ENCODE assay signal across 18 cellular contexts in genomic region chr15:27408428-27408827, GRCh38.
A peak's percentile ranks its signal among the peaks of the same experiment; 100 is the strongest.
DNase-seq lines count a peak whose midpoint lies in the region; TF ChIP-seq lines count a peak whose summit lies in the region.
"Had no signal": no experiment of that assay in that cellular context is flagged by ENCODE, and none has a peak within 500 bp of the region (broad histone marks: within the 10 kb centered on the region; RNA-seq: fewer than 3 reads in every experiment).

No MANE protein-coding gene starts in this region.

- H3K9me3 ChIP-seq in neural progenitor cell (ENCODE audit: low read depth), result no peaks in the 10 kb centered on the region
- H3K9me3 ChIP-seq: HAP-1 had no signal

- no peak overlapping the region for H3K27ac ChIP-seq in neural progenitor cell
- H3K27ac ChIP-seq: 22Rv1, BLaER1, C4-2B had no signal

- no peaks in the 10 kb centered on the region for H3F3A ChIP-seq in neural progenitor cell (ENCODE audit: low read depth)

- no peak for TF ChIP-seq CTCF in neural progenitor cell (IDR thresholded peaks at IDR 0.05)

- peaks cover 3% of the 10 kb centered on the region for H3K27me3 Mint-ChIP-seq in neural progenitor cell (ENCODE audit: insufficient read depth, low read depth)
- no peaks in the 10 kb centered on the region for H3K27me3 Mint-ChIP-seq in T-helper 2 cell treated with Interferon-gamma antibody and Interleukin-4, amounts not matched to agents 5 μg/mL and 100 μg/mL, for 36 hours (ENCODE audit: low read depth)
- H3K27me3 Mint-ChIP-seq: B cell; CD4-positive, CD25-positive, alpha-beta regulatory T cell had no signal

- H4K20me1 ChIP-seq in neural progenitor cell (ENCODE audit: low read depth), result no peaks in the 10 kb centered on the region
- H4K20me1 ChIP-seq: BLaER1 had no signal

- peaks cover 13% of the 10 kb centered on the region for H3K9me3 Mint-ChIP-seq in neural progenitor cell
- H3K9me3 Mint-ChIP-seq in T-helper 2 cell treated with Interferon-gamma antibody and Interleukin-4, amounts not matched to agents 5 μg/mL and 100 μg/mL, for 36 hours, result peaks cover 41% of the 10 kb centered on the region

- H2AFZ ChIP-seq in neural progenitor cell (replicated peaks), result no peak overlapping the region

- H3K79me2 ChIP-seq in neural progenitor cell (ENCODE audit: low read depth), result no peaks in the 10 kb centered on the region

- H3K4me2 ChIP-seq in neural progenitor cell, result no peak overlapping the region
- H3K4me2 ChIP-seq: BLaER1 had no signal

- no peak overlapping the region for H3K27ac Mint-ChIP-seq in neural progenitor cell
- H3K27ac Mint-ChIP-seq in T-helper 2 cell treated with Interferon-gamma antibody and Interleukin-4, amounts not matched to agents 5 μg/mL and 100 μg/mL, for 36 hours, result no peak overlapping the region
- H3K27ac Mint-ChIP-seq: B cell; CD4-positive, CD25-positive, alpha-beta regulatory T cell; CD8-positive, alpha-beta T cell; HFFc6 had no signal

- DNase-seq in DMS 273 (lab: John Stamatoyannopoulos, UW; ENCODE audit: unreplicated experiment), result peak; percentile 19
- no peak for DNase-seq in DMS 273 treated with DMSO at 0.1 percent for 48 hours (lab: John Stamatoyannopoulos, UW)
- DNase-seq in NCI-H2171 treated with DMSO at 0.1 percent for 48 hours (lab: John Stamatoyannopoulos, UW), result peak; percentile 42
- DNase-seq in NCI-H2171 (lab: John Stamatoyannopoulos, UW), result no peak
- peak; percentile 10 for DNase-seq in COR-L47 (lab: John Stamatoyannopoulos, UW)
- peak; percentile 23 for DNase-seq in neural progenitor cell (ENCODE audit: low spot score)
- no peak for DNase-seq in T-helper 2 cell treated with Interferon-gamma antibody and Interleukin-4, amounts not matched to agents 5 μg/mL and 100 μg/mL, for 36 hours (ENCODE audit: low spot score)
- DNase-seq: CD4-positive, CD25-positive, alpha-beta regulatory T cell; CD8-positive, alpha-beta T cell; DMS153; DND-41; GOT3; HFFc6 had no signal

- peaks cover 18% of the 10 kb centered on the region for H3K4me1 ChIP-seq in neural progenitor cell
- H3K4me1 ChIP-seq: BLaER1, HAP-1 had no signal

- H3K36me3 Mint-ChIP-seq in neural progenitor cell, result no peaks in the 10 kb centered on the region
- H3K36me3 Mint-ChIP-seq in T-helper 2 cell treated with Interferon-gamma antibody and Interleukin-4, amounts not matched to agents 5 μg/mL and 100 μg/mL, for 36 hours (ENCODE audit: low read depth), result no peaks in the 10 kb centered on the region
- H3K36me3 Mint-ChIP-seq: CD4-positive, CD25-positive, alpha-beta regulatory T cell; CD8-positive, alpha-beta T cell had no signal

- no peaks in the 10 kb centered on the region for H3K27me3 ChIP-seq in neural progenitor cell
- H3K27me3 ChIP-seq: BLaER1 had no signal

- no peak overlapping the region for H3K4me3 Mint-ChIP-seq in neural progenitor cell
- no peak overlapping the region for H3K4me3 Mint-ChIP-seq in T-helper 2 cell treated with Interferon-gamma antibody and Interleukin-4, amounts not matched to agents 5 μg/mL and 100 μg/mL, for 36 hours
- H3K4me3 Mint-ChIP-seq: B cell; CD4-positive, CD25-positive, alpha-beta regulatory T cell; CD8-positive, alpha-beta T cell; HFFc6 had no signal

- no peak overlapping the region for H3K4me3 ChIP-seq in neural progenitor cell
- H3K4me3 ChIP-seq: BLaER1, HAP-1 had no signal

- H3K36me3 ChIP-seq in neural progenitor cell, result no peaks in the 10 kb centered on the region
- H3K36me3 ChIP-seq: BLaER1, HAP-1 had no signal

- peaks cover 29% of the 10 kb centered on the region for H3K4me1 Mint-ChIP-seq in neural progenitor cell
- no peaks in the 10 kb centered on the region for H3K4me1 Mint-ChIP-seq in T-helper 2 cell treated with Interferon-gamma antibody and Interleukin-4, amounts not matched to agents 5 μg/mL and 100 μg/mL, for 36 hours (ENCODE audit: low read depth)
- H3K4me1 Mint-ChIP-seq: B cell; CD4-positive, CD25-positive, alpha-beta regulatory T cell had no signal

- no peak overlapping the region for H3K9ac ChIP-seq in neural progenitor cell
- H3K9ac ChIP-seq: BLaER1 had no signal

Comparison
In these comparisons a context has a peak if more than half of its experiments do, and no peak if none do; other contexts are left out.
1. DNase-seq: peak in DMS 273 (single experiment), NCI-H2171 treated with DMSO at 0.1 percent for 48 hours (single experiment), COR-L47 (single experiment) and neural progenitor cell (single experiment); none in DMS 273 treated with DMSO at 0.1 percent for 48 hours (single experiment), NCI-H2171 (single experiment) and T-helper 2 cell treated with Interferon-gamma antibody and Interleukin-4, amounts not matched to agents 5 μg/mL and 100 μg/mL, for 36 hours (single experiment).